12 cellular contexts compared by ENCODE assay signal in genomic region chr20:38426006-38426405, GRCh38. TPM values are rescaled to one million over a fixed set of nuclear protein-coding genes. Genes with fewer than 3 reads are reported as not detected.
A peak's percentile ranks its signal among the peaks of the same experiment; 100 is the strongest.
DNase-seq lines count a peak whose midpoint lies in the region; ATAC-seq, FAIRE-seq and TF ChIP-seq lines count a peak whose summit lies in the region.
"Had no signal": no experiment of that assay in that cellular context is flagged by ENCODE, and none has a peak within 500 bp of the region (broad histone marks: within the 10 kb centered on the region; RNA-seq: fewer than 3 reads in every experiment).

No MANE protein-coding gene starts in this region.

- no peak for DNase-seq in activated naive CD4-positive, alpha-beta T cell treated with anti-CD3 and anti-CD28 coated beads, Interleukin-2, amount 50 U/mL, for 16 hours
- DNase-seq in T1000 (lab: John Stamatoyannopoulos, UW) (peak; percentile 70), fibroblast of villous mesenchyme (ENCODE audit: low read depth) (peak; percentile 88), thoracic aorta (ENCODE audit: low spot score) (peak; percentile 25), esophagus muscularis mucosa (ENCODE audit: extremely low spot score) (no peak), D721Med (ENCODE audit: insufficient read length, low spot score) (no peak)
- DNase-seq in activated T-helper 1 cell treated with anti-CD3 and anti-CD28 coated beads, Interleukin-12 subunit alpha, Interleukin-12 subunit beta, Interleukin-2, Interleukin-4 antibody, amounts not matched to agents 30 ng/mL and 10 ng/mL and 1 ng/mL, durations not matched to agents 14 hours and 24 hours and 36 hours (ENCODE audit: low spot score) = no peak
- DNase-seq: activated CD4-positive, alpha-beta T cell treated with anti-CD3 and anti-CD28 coated beads, Interleukin-2, amount 10 ng/mL, durations not matched to agents 24 days and 14 days; CD4-positive, alpha-beta T cell; NCI-H1694 had no signal

- H3K9me3 ChIP-seq in thoracic aorta (no peaks in the 10 kb centered on the region), esophagus muscularis mucosa (no peaks in the 10 kb centered on the region)

- intact Hi-C loops in esophagus muscularis mucosa (cut with DNase I) = no loop called here
- intact Hi-C loops in activated T-helper 1 cell treated with anti-CD3 and anti-CD28 coated beads, Interleukin-12 subunit alpha, Interleukin-12 subunit beta, Interleukin-2, Interleukin-4 antibody, amounts not matched to agents 30 ng/mL and 10 ng/mL and 1 ng/mL, durations not matched to agents 14 hours and 24 hours and 36 hours (cut with micrococcal nuclease) = no loop called here

- H3K27me3 ChIP-seq in thoracic aorta (replicated peaks; ENCODE audit: insufficient read depth) (no peaks in the 10 kb centered on the region), esophagus muscularis mucosa (no peaks in the 10 kb centered on the region)

- H3K4me1 Mint-ChIP-seq in activated naive CD4-positive, alpha-beta T cell treated with anti-CD3 and anti-CD28 coated beads, Interleukin-2, amount 50 U/mL, for 24 hours = peaks cover 58% of the 10 kb centered on the region
- peaks cover 17% of the 10 kb centered on the region for H3K4me1 Mint-ChIP-seq in activated T-helper 1 cell treated with anti-CD3 and anti-CD28 coated beads, Interleukin-12 subunit alpha, Interleukin-12 subunit beta, Interleukin-2, Interleukin-4 antibody, amounts not matched to agents 30 ng/mL and 10 ng/mL and 1 ng/mL, durations not matched to agents 14 hours and 24 hours and 36 hours (ENCODE audit: low read depth)

- WGBS in esophagus muscularis mucosa = 34% methylated on average over 4 of the region's 6 CpGs

- TF ChIP-seq EP300 in esophagus muscularis mucosa (IDR thresholded peaks at IDR 0.05) = no peak

- H3K4me3 ChIP-seq in fibroblast of villous mesenchyme (ENCODE audit: low read depth, low read length) (no peak overlapping the region), thoracic aorta (no peak overlapping the region), esophagus muscularis mucosa (no peak overlapping the region)

- FAIRE-seq in D721Med (lab: Jason Lieb, UNC) = no peak

- no peak for TF ChIP-seq POLR2A in esophagus muscularis mucosa (IDR thresholded peaks at IDR 0.05; ENCODE audit: low read depth)

- H3K27ac Mint-ChIP-seq in activated naive CD4-positive, alpha-beta T cell treated with anti-CD3 and anti-CD28 coated beads, Interleukin-2, amount 50 U/mL, for 24 hours = peak overlapping the region; percentile 68
- no peak overlapping the region for H3K27ac Mint-ChIP-seq in activated T-helper 1 cell treated with anti-CD3 and anti-CD28 coated beads, Interleukin-12 subunit alpha, Interleukin-12 subunit beta, Interleukin-2, Interleukin-4 antibody, amounts not matched to agents 30 ng/mL and 10 ng/mL and 1 ng/mL, durations not matched to agents 14 hours and 24 hours and 36 hours
- H3K27ac Mint-ChIP-seq: activated CD4-positive, alpha-beta T cell treated with anti-CD3 and anti-CD28 coated beads, Interleukin-2, amount 10 ng/mL, durations not matched to agents 24 days and 14 days; CD4-positive, alpha-beta T cell had no signal

- H3K4me1 ChIP-seq in thoracic aorta (ENCODE audit: control insufficient read depth in 1 of 2, low read depth in 2 of 2) = no peaks in the 10 kb centered on the region
- peaks cover 0 to 19% (median 0%) of the 10 kb centered on the region in 4 donors for H3K4me1 ChIP-seq in esophagus muscularis mucosa
- H3K4me1 ChIP-seq: parathyroid adenoma had no signal

- ATAC-seq in thoracic aorta (ENCODE audit: insufficient number of reproducible peaks, low FRiP score, low read depth) = no peak

- H3K27ac ChIP-seq in thoracic aorta (no peak overlapping the region), esophagus muscularis mucosa (replicated peaks in 1 of 4) (no peak overlapping the region)
- H3K27ac ChIP-seq: parathyroid adenoma had no signal

- H3K9me3 Mint-ChIP-seq in activated naive CD4-positive, alpha-beta T cell treated with anti-CD3 and anti-CD28 coated beads, Interleukin-2, amount 50 U/mL, for 24 hours = no peaks in the 10 kb centered on the region
- no peaks in the 10 kb centered on the region for H3K9me3 Mint-ChIP-seq in activated T-helper 1 cell treated with anti-CD3 and anti-CD28 coated beads, Interleukin-12 subunit alpha, Interleukin-12 subunit beta, Interleukin-2, Interleukin-4 antibody, amounts not matched to agents 30 ng/mL and 10 ng/mL and 1 ng/mL, durations not matched to agents 14 hours and 24 hours and 36 hours
- H3K9me3 Mint-ChIP-seq: activated CD4-positive, alpha-beta T cell treated with anti-CD3 and anti-CD28 coated beads, Interleukin-2, amount 10 ng/mL, durations not matched to agents 24 days and 14 days; CD4-positive, alpha-beta T cell had no signal

- peaks cover 30% of the 10 kb centered on the region for H3K36me3 Mint-ChIP-seq in activated naive CD4-positive, alpha-beta T cell treated with anti-CD3 and anti-CD28 coated beads, Interleukin-2, amount 50 U/mL, for 24 hours
- peaks cover 73% of the 10 kb centered on the region for H3K36me3 Mint-ChIP-seq in activated T-helper 1 cell treated with anti-CD3 and anti-CD28 coated beads, Interleukin-12 subunit alpha, Interleukin-12 subunit beta, Interleukin-2, Interleukin-4 antibody, amounts not matched to agents 30 ng/mL and 10 ng/mL and 1 ng/mL, durations not matched to agents 14 hours and 24 hours and 36 hours (ENCODE audit: low read depth)

- H3K27me3 Mint-ChIP-seq in activated naive CD4-positive, alpha-beta T cell treated with anti-CD3 and anti-CD28 coated beads, Interleukin-2, amount 50 U/mL, for 24 hours = no peaks in the 10 kb centered on the region
- no peaks in the 10 kb centered on the region for H3K27me3 Mint-ChIP-seq in activated T-helper 1 cell treated with anti-CD3 and anti-CD28 coated beads, Interleukin-12 subunit alpha, Interleukin-12 subunit beta, Interleukin-2, Interleukin-4 antibody, amounts not matched to agents 30 ng/mL and 10 ng/mL and 1 ng/mL, durations not matched to agents 14 hours and 24 hours and 36 hours (ENCODE audit: insufficient read depth)
- H3K27me3 Mint-ChIP-seq: activated CD4-positive, alpha-beta T cell treated with anti-CD3 and anti-CD28 coated beads, Interleukin-2, amount 10 ng/mL, durations not matched to agents 24 days and 14 days; CD4-positive, alpha-beta T cell had no signal

- H3K4me3 Mint-ChIP-seq in activated naive CD4-positive, alpha-beta T cell treated with anti-CD3 and anti-CD28 coated beads, Interleukin-2, amount 50 U/mL, for 24 hours = no peak overlapping the region
- no peak overlapping the region for H3K4me3 Mint-ChIP-seq in activated T-helper 1 cell treated with anti-CD3 and anti-CD28 coated beads, Interleukin-12 subunit alpha, Interleukin-12 subunit beta, Interleukin-2, Interleukin-4 antibody, amounts not matched to agents 30 ng/mL and 10 ng/mL and 1 ng/mL, durations not matched to agents 14 hours and 24 hours and 36 hours
- H3K4me3 Mint-ChIP-seq: activated CD4-positive, alpha-beta T cell treated with anti-CD3 and anti-CD28 coated beads, Interleukin-2, amount 10 ng/mL, durations not matched to agents 24 days and 14 days; CD4-positive, alpha-beta T cell had no signal

- peaks cover 72% of the 10 kb centered on the region for H3K36me3 ChIP-seq in thoracic aorta
- H3K36me3 ChIP-seq in esophagus muscularis mucosa = peaks cover 74 to 100% (median 98%) of the 10 kb centered on the region in 4 donors

- TF ChIP-seq CTCF in fibroblast of villous mesenchyme (IDR thresholded peaks at IDR 0.05; ENCODE audit: insufficient read depth, low read depth, low read length) = no peak
- no peak for TF ChIP-seq CTCF in thoracic aorta (IDR thresholded peaks at IDR 0.05)
- no peak for TF ChIP-seq CTCF in esophagus muscularis mucosa (IDR thresholded peaks at IDR 0.05)
- no peak for TF ChIP-seq CTCF in D721Med (IDR thresholded peaks at IDR 0.05; ENCODE audit: insufficient read depth, missing control alignments)

RNA-seq across cellular contexts. Expression of gene SNHG17, which starts 9.1 kb away (rescaled TPM):
- total RNA-seq in fibroblast of villous mesenchyme (7.4 and 8.6 TPM in 2 replicates), thoracic aorta (10 to 100 TPM in 1 of 2 donors, 1 to 10 TPM in 1; 8.9 to 38.9 TPM), esophagus muscularis mucosa (10 to 100 TPM; 12.8 to 19.4 (median 18.6) TPM)
- 89.8 and 104 TPM in 2 replicates for total RNA-seq in activated T-helper 1 cell treated with anti-CD3 and anti-CD28 coated beads, Interleukin-12 subunit alpha, Interleukin-12 subunit beta, Interleukin-2, Interleukin-4 antibody, amounts not matched to agents 30 ng/mL and 10 ng/mL and 1 ng/mL, durations not matched to agents 14 hours and 24 hours and 36 hours

RNA-seq across cellular contexts. Expression of gene RALGAPB, which starts 46.6 kb away (rescaled TPM):
- total RNA-seq in fibroblast of villous mesenchyme = 38.3 and 45.8 TPM in 2 replicates
- 10 to 100 TPM; 50.2 to 51.5 TPM for total RNA-seq in thoracic aorta
- 10 to 100 TPM; 31.5 to 37.4 (median 35.5) TPM for total RNA-seq in esophagus muscularis mucosa
- 31.0 and 32.4 TPM in 2 replicates for total RNA-seq in activated T-helper 1 cell treated with anti-CD3 and anti-CD28 coated beads, Interleukin-12 subunit alpha, Interleukin-12 subunit beta, Interleukin-2, Interleukin-4 antibody, amounts not matched to agents 30 ng/mL and 10 ng/mL and 1 ng/mL, durations not matched to agents 14 hours and 24 hours and 36 hours

Comparison
In these comparisons a context has a peak if more than half of its experiments do, and no peak if none do; other contexts are left out.
1. DNase-seq: peak in T1000 (single experiment), fibroblast of villous mesenchyme (single experiment) and thoracic aorta (single experiment); none in activated naive CD4-positive, alpha-beta T cell treated with anti-CD3 and anti-CD28 coated beads, Interleukin-2, amount 50 U/mL, for 16 hours (single experiment), esophagus muscularis mucosa (single experiment), activated T-helper 1 cell treated with anti-CD3 and anti-CD28 coated beads, Interleukin-12 subunit alpha, Interleukin-12 subunit beta, Interleukin-2, Interleukin-4 antibody, amounts not matched to agents 30 ng/mL and 10 ng/mL and 1 ng/mL, durations not matched to agents 14 hours and 24 hours and 36 hours (single experiment) and D721Med (single experiment).